ENCODE assay signal across 15 cellular contexts in the genomic region with DNA sequence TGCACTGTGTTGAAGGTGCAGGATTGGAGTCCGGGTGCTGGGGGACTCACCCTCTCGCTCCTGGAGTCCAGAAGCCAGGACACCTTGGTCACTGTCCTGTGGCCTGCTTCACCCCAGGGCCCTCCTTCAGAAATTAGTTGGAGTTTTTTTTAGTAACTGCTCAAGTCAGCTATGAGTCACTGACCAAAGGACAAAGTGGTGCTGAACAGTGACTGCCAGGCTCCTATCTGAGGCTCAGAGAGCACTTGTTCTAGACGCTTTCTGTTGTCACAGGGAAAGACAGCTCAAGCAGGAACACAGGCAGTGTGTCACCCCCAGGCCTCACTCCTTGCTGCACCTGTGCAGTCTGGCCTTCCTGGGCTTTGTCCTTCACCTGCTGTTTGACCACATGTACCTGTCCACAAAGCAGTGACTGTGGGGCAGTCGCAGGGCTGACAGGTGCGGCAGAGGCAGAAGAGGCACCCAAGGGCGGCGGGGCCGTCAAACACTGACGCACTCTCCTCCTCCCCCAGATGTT. TPM values are rescaled to one million over a fixed set of nuclear protein-coding genes. Genes with fewer than 3 reads are reported as not detected.
DNase-seq lines count a peak whose midpoint lies in the region; ATAC-seq, FAIRE-seq and TF ChIP-seq lines count a peak whose summit lies in the region.
"Had no signal": no experiment of that assay in that cellular context is flagged by ENCODE, and none has a peak within 500 bp of the region (broad histone marks: within the 10 kb centered on the region; RNA-seq: fewer than 3 reads in every experiment).

No MANE protein-coding gene starts in this region.

- no peak overlapping the region for H2AFZ ChIP-seq in IMR-90 (replicated peaks; ENCODE audit: low read length, poor library complexity)

- H3K27ac ChIP-seq in IMR-90 (ENCODE audit: insufficient read depth, low read length) = no peak overlapping the region; the same call in 1 of the 2 replicates
- H3K27ac ChIP-seq in VCaP = peak overlapping the region; percentile 4
- H3K27ac ChIP-seq in suprapubic skin = no peak overlapping the region

- no peak overlapping the region for H4K5ac ChIP-seq in IMR-90 (ENCODE audit: low read depth, low read length)

- H3K36me3 ChIP-seq in IMR-90 (ENCODE audit: control insufficient read depth, insufficient read depth, low read length) = peaks cover 36% of the 10 kb centered on the region
- H3K36me3 ChIP-seq in suprapubic skin = peaks cover 48% of the 10 kb centered on the region

- H3K9me3 ChIP-seq in IMR-90 (ENCODE audit: control insufficient read depth, insufficient read depth, low read length) = no peaks in the 10 kb centered on the region
- no peaks in the 10 kb centered on the region for H3K9me3 ChIP-seq in suprapubic skin
- H3K9me3 ChIP-seq: spleen had no signal

- peaks cover 6 to 72% of the 10 kb centered on the region in 2 experiments; a peak in 3 of 4 replicates for H3K79me1 ChIP-seq in IMR-90 (ENCODE audit: low read depth in 1 of 2, low read length in 2 of 2)

- DNase-seq in AG08396 (ENCODE audit: low spot score) = peak; percentile 68
- DNase-seq in IMR-90 = peak; percentile 60
- DNase-seq in kidney glomerular epithelial cell (lab: John Stamatoyannopoulos, UW) = peak; percentile 19
- DNase-seq in D721Med (ENCODE audit: insufficient read length, low spot score) = no peak
- DNase-seq in suprapubic skin (ENCODE audit: low spot score in 2 of 2) = no peak
- DNase-seq: activated naive CD4-positive, alpha-beta T cell treated with anti-CD3 and anti-CD28 coated beads for 36 hours; CD4-positive, CD25-positive, alpha-beta regulatory T cell; dorsolateral prefrontal cortex; hippocampal formation; NCI-H1436; spleen had no signal

- peak overlapping the region; percentile 45 for H3K4ac ChIP-seq in IMR-90 (ENCODE audit: low read depth, low read length)

- no peak overlapping the region for H3K23ac ChIP-seq in IMR-90 (ENCODE audit: low read depth, low read length)

- TF ChIP-seq RAD21 in IMR-90 (IDR thresholded peaks at IDR 0.05; ENCODE audit: low read length) = no peak

- ATAC-seq in IMR-90 (ENCODE audit: low read depth) (no peak), GM18520 (IDR thresholded peaks at IDR 0.05; ENCODE audit: unreplicated experiment) (no peak), GM19351 (IDR thresholded peaks at IDR 0.05; ENCODE audit: unreplicated experiment) (no peak)
- ATAC-seq: activated CD4-positive, CD25-positive, alpha-beta regulatory T cell treated with anti-CD3 and anti-CD28 coated beads, Interleukin-2, amount 50 U/mL, for 24 hours had no signal

- no peak for TF ChIP-seq POLR2A in IMR-90 (IDR thresholded peaks at IDR 0.05; ENCODE audit: low read depth, low read length)
- no peak for TF ChIP-seq POLR2A in suprapubic skin (IDR thresholded peaks at IDR 0.05)

- peak overlapping the region; percentile 1 for H2AK9ac ChIP-seq in IMR-90 (replicated peaks; ENCODE audit: low read depth, low read length, poor library complexity)

- H3K18ac ChIP-seq in IMR-90 (ENCODE audit: low read depth, low read length) = no peak overlapping the region

- H3K4me2 ChIP-seq in IMR-90 (ENCODE audit: low read depth, low read length) = peak overlapping the region; percentile 37; the same call in 1 of the 2 replicates

- intact Hi-C loops in IMR-90 (cut with micrococcal nuclease) = no loop called here

- H2BK20ac ChIP-seq in IMR-90 (ENCODE audit: low read depth, low read length) = no peak overlapping the region

- H3K4me1 ChIP-seq in IMR-90 (ENCODE audit: control insufficient read depth, insufficient read depth, low read length) (peaks cover 20% of the 10 kb centered on the region), suprapubic skin (peaks cover 22% of the 10 kb centered on the region)

- H3K56ac ChIP-seq in IMR-90 (ENCODE audit: extremely low read depth, insufficient read depth, low read length) = no peak overlapping the region

- WGBS in IMR-90 (ENCODE audit: extremely low coverage in 2 of 2, insufficient read length in 1 of 2), 2 experiments = 50% methylated on average over 2 of the region's 9 CpGs; no CpG with 5 or more reads in 1 of the 2 experiments
- WGBS in suprapubic skin = 89% methylated on average over 7 of the region's 9 CpGs

- no peak overlapping the region for H4K8ac ChIP-seq in IMR-90 (ENCODE audit: low read depth in 2 of 2, low read length in 2 of 2)

- BruUV-seq in IMR-90 (replicated peaks; lab: Mats Ljungman, UMichigan) = no TSS peak

- no peak for FAIRE-seq in D721Med (lab: Jason Lieb, UNC)

- H3K14ac ChIP-seq in IMR-90 (replicated peaks; ENCODE audit: low read depth, low read length) = no peak overlapping the region

- peak overlapping the region; percentile 77 for H2AK5ac ChIP-seq in IMR-90 (ENCODE audit: low read depth, low read length)

- peaks cover 33% of the 10 kb centered on the region for H4K20me1 ChIP-seq in IMR-90 (ENCODE audit: insufficient read depth, low read length)

- no peak overlapping the region for H2BK120ac ChIP-seq in IMR-90 (ENCODE audit: low read depth, low read length)

- H3K9me1 ChIP-seq in IMR-90 (ENCODE audit: insufficient read depth, low read length) = peaks cover 13% of the 10 kb centered on the region

- no peak overlapping the region for H2BK15ac ChIP-seq in IMR-90 (ENCODE audit: low read depth, low read length)

- H3K27me3 ChIP-seq in IMR-90 (ENCODE audit: control insufficient read depth, insufficient read depth, low read length) (no peaks in the 10 kb centered on the region), suprapubic skin (no peaks in the 10 kb centered on the region)
- H3K27me3 ChIP-seq: dorsolateral prefrontal cortex, spleen had no signal

- H3K4me3 ChIP-seq in IMR-90 (ENCODE audit: insufficient read depth, low read depth, low read length) = no peak overlapping the region
- H3K4me3 ChIP-seq in suprapubic skin = no peak overlapping the region
- H3K4me3 ChIP-seq: dorsolateral prefrontal cortex, spleen had no signal

- dilution Hi-C loops in IMR-90 (cut with HindIII; ENCODE audit: low sequenced_read_pairs, unreplicated experiment) = no loop called here

- peak overlapping the region; percentile 27 for H2BK5ac ChIP-seq in IMR-90 (ENCODE audit: low read depth, low read length, poor library complexity, severe bottlenecking)

- no peak for TF ChIP-seq EP300 in suprapubic skin (IDR thresholded peaks at IDR 0.05)

- CTCF ChIA-PET in IMR-90 (lab: Yijun Ruan, JAX) = no interaction called here

- TF ChIP-seq CTCF in IMR-90 (conservative IDR thresholded peaks at IDR 0.05; ENCODE audit: low read depth, low read length) (no peak), VCaP (conservative IDR thresholded peaks at IDR 0.05) (no peak), D721Med (IDR thresholded peaks at IDR 0.05; ENCODE audit: insufficient read depth, missing control alignments) (no peak), suprapubic skin (IDR thresholded peaks at IDR 0.05) (no peak)

- POLR2A ChIA-PET in IMR-90 (lab: Charles Lee; ENCODE audit: unreplicated experiment) = no interaction called here

- in situ Hi-C loops in IMR-90 (cut with MboI; ENCODE audit: low sequenced_read_pairs) = no loop called here

- H3K9ac ChIP-seq in IMR-90 (ENCODE audit: low read depth, low read length) = no peak overlapping the region

- no peak overlapping the region for H4K91ac ChIP-seq in IMR-90 (ENCODE audit: insufficient read depth, low read depth, low read length)

TF ChIP-seq in IMR-90, 13 proteins besides CTCF, POLR2A, EP300 and RAD21 (continues in another document):
- TF ChIP-seq FOS (IDR thresholded peaks at IDR 0.05; ENCODE audit: low read depth, low read length) (no peak; the same call in 1 of the 2 replicates), CHD1 (IDR thresholded peaks at IDR 0.05; ENCODE audit: low read depth, low read length) (no peak), CEBPB (IDR thresholded peaks at IDR 0.05; ENCODE audit: low read depth, low read length) (no peak), MAZ (IDR thresholded peaks at IDR 0.05; ENCODE audit: borderline replicate concordance, low read depth, low read length) (no peak), MAFK (IDR thresholded peaks at IDR 0.05; ENCODE audit: low read depth, low read length) (no peak), SMC3 (IDR thresholded peaks at IDR 0.05; ENCODE audit: low read depth, low read length) (no peak), RCOR1 (IDR thresholded peaks at IDR 0.05; ENCODE audit: insufficient replicate concordance, low read length) (no peak), MXI1 (IDR thresholded peaks at IDR 0.05; ENCODE audit: borderline replicate concordance, low read depth, low read length) (no peak), BHLHE40 (IDR thresholded peaks at IDR 0.05; ENCODE audit: low read depth, low read length) (no peak), NFE2L2 (IDR thresholded peaks at IDR 0.05; ENCODE audit: low read depth, low read length) (no peak)
- TF ChIP-seq, protein P1, sequence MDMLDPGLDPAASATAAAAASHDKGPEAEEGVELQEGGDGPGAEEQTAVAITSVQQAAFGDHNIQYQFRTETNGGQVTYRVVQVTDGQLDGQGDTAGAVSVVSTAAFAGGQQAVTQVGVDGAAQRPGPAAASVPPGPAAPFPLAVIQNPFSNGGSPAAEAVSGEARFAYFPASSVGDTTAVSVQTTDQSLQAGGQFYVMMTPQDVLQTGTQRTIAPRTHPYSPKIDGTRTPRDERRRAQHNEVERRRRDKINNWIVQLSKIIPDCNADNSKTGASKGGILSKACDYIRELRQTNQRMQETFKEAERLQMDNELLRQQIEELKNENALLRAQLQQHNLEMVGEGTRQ (IDR thresholded peaks at IDR 0.05; ENCODE audit: low read depth, low read length) = no peak

RNA-seq across cellular contexts. Expression of gene FAAP100, which starts 4.1 kb away (rescaled TPM):
- total RNA-seq in IMR-90 (2012; rRNA removed) (7.5 and 7.9 TPM in 2 replicates), suprapubic skin (10 to 100 TPM; 33.0 to 44.2 (median 37.7) TPM)
- polyA plus RNA-seq in IMR-90 (2012; rRNA removed) = 24.8 and 27.5 TPM in 2 replicates
- polyA plus RNA-seq in IMR-90 (2012; cell fraction: cytosol; rRNA removed) = 14.4 and 23.9 TPM in 2 replicates
- 48.3 and 135 TPM in 2 replicates for polyA plus RNA-seq in IMR-90 (2012; cell fraction: nucleus; rRNA removed; ENCODE audit: low replicate concordance)

RNA-seq across cellular contexts. Expression of gene FSCN2, which starts 28.1 kb away (rescaled TPM):
- total RNA-seq in IMR-90 (2012; rRNA removed) (0.18 and 0.28 TPM in 2 replicates), suprapubic skin (1 to 10 TPM in 3 of 4 donors, under 1 TPM in 1; 0.52 to 4.7 (median 3.3) TPM)
- 0.84 and 1.1 TPM in 2 replicates for polyA plus RNA-seq in IMR-90 (2012; rRNA removed)
- polyA plus RNA-seq in IMR-90 (2012; cell fraction: cytosol; rRNA removed) = 0.22 and 0.96 TPM in 2 replicates
- polyA plus RNA-seq in IMR-90 (2012; cell fraction: nucleus; rRNA removed; ENCODE audit: low replicate concordance) = 2.6 and 6.7 TPM in 2 replicates
- total RNA-seq: activated naive CD4-positive, alpha-beta T cell treated with anti-CD3 and anti-CD28 coated beads for 36 hours had no signal

RNA-seq across cellular contexts. Expression of gene ACTG1, which starts 43.6 kb away (rescaled TPM):
- total RNA-seq in IMR-90 (2012; rRNA removed) (12,144 and 15,732 TPM in 2 replicates), suprapubic skin (1,000 to 10,000 TPM; 2,659 to 6,485 (median 4,163) TPM)
- 10,271 and 10,907 TPM in 2 replicates for polyA plus RNA-seq in IMR-90 (2012; rRNA removed)
- 46,606 and 47,328 TPM in 2 replicates for polyA plus RNA-seq in IMR-90 (2012; cell fraction: cytosol; rRNA removed)
- 8,917 and 28,399 TPM in 2 replicates for polyA plus RNA-seq in IMR-90 (2012; cell fraction: nucleus; rRNA removed; ENCODE audit: low replicate concordance)

Comparison
In these comparisons a context has a peak if more than half of its experiments do, and no peak if none do; other contexts are left out.
1. DNase-seq: peak in AG08396 (single experiment), IMR-90 (single experiment) and kidney glomerular epithelial cell (single experiment); none in D721Med (single experiment) and suprapubic skin (0 of 2).